ENCODE assay signal across 10 cellular contexts in genomic region chr2:183093857-183094657, GRCh38. TPM values are rescaled to one million over a fixed set of nuclear protein-coding genes. Genes with fewer than 3 reads are reported as not detected.
DNase-seq lines count a peak whose midpoint lies in the region; ATAC-seq, FAIRE-seq and TF ChIP-seq lines count a peak whose summit lies in the region.
"Had no signal": no experiment of that assay in that cellular context is flagged by ENCODE, and none has a peak within 500 bp of the region (broad histone marks: within the 10 kb centered on the region; RNA-seq: fewer than 3 reads in every experiment).

No MANE protein-coding gene starts in this region.

- no peaks in the 10 kb centered on the region for H3K4me1 ChIP-seq in smooth muscle cell (ENCODE audit: low read depth)

- no peaks in the 10 kb centered on the region for H3K79me2 ChIP-seq in smooth muscle cell (ENCODE audit: low read depth)

- no peaks in the 10 kb centered on the region for H3F3A ChIP-seq in smooth muscle cell (ENCODE audit: low read depth)

- no peaks in the 10 kb centered on the region for H3K27me3 ChIP-seq in smooth muscle cell (ENCODE audit: low read depth)

- DNase-seq in SW480 (ENCODE audit: low spot score) (peak; percentile 7), NCI-H1105 (lab: John Stamatoyannopoulos, UW) (no peak), putamen (ENCODE audit: low spot score) (no peak), ecto neural progenitor cell (ENCODE audit: low spot score) (no peak), smooth muscle cell (lab: John Stamatoyannopoulos, UW; ENCODE audit: unreplicated experiment) (no peak)
- DNase-seq: activated T-cell treated with anti-CD3 and anti-CD28 coated beads, Interleukin-2, amount 50 U/mL, for 1 hour; NCI-H2107 had no signal

- no peak overlapping the region for H3K4me2 ChIP-seq in smooth muscle cell

- ATAC-seq in GM19025 (IDR thresholded peaks at IDR 0.05; ENCODE audit: low read depth, unreplicated experiment) = peak; percentile 74
- ATAC-seq in HG02943 (IDR thresholded peaks at IDR 0.05; ENCODE audit: low read depth, unreplicated experiment) = peak; percentile 90

- H2AFZ ChIP-seq in smooth muscle cell (ENCODE audit: low read depth) = no peak overlapping the region

- H3K9ac ChIP-seq in smooth muscle cell (ENCODE audit: low read depth) = no peak overlapping the region

- TF ChIP-seq CTCF in smooth muscle cell (IDR thresholded peaks at IDR 0.05; ENCODE audit: borderline replicate concordance, insufficient read depth, poor library complexity, severe bottlenecking) = no peak

- WGBS in smooth muscle cell (ENCODE audit: low lambda C conversion rate) = 46% methylated on average over 2 of the region's 2 CpGs

- FAIRE-seq in A204.1 (lab: Jason Lieb, UNC) = peak; percentile 30

- no peak overlapping the region for H3K27ac ChIP-seq in smooth muscle cell (ENCODE audit: low read depth)

- no peaks in the 10 kb centered on the region for H3K9me3 ChIP-seq in smooth muscle cell (replicated peaks; ENCODE audit: low read depth)

- H3K4me3 ChIP-seq in smooth muscle cell = no peak overlapping the region

- H4K20me1 ChIP-seq in smooth muscle cell (ENCODE audit: low read depth) = no peaks in the 10 kb centered on the region

- no peaks in the 10 kb centered on the region for H3K36me3 ChIP-seq in smooth muscle cell (ENCODE audit: low read depth)

RNA-seq across cellular contexts. Expression of gene DUSP19, which starts 15.5 kb away (rescaled TPM):
- total RNA-seq in smooth muscle cell = 1.2 and 1.3 TPM in 2 replicates
- 0.47 and 0.70 TPM in 2 replicates for polyA plus RNA-seq in smooth muscle cell

RNA-seq across cellular contexts. Expression of gene NUP35, which starts 30.2 kb away (rescaled TPM):
- total RNA-seq in smooth muscle cell = 14.1 and 17.0 TPM in 2 replicates
- 3.5 and 6.6 TPM in 2 replicates for polyA plus RNA-seq in smooth muscle cell

RNA-seq across cellular contexts. Expression of gene NCKAP1, which starts 55.8 kb away (rescaled TPM):
- 209 and 210 TPM in 2 replicates for total RNA-seq in smooth muscle cell
- 54.2 and 60.4 TPM in 2 replicates for polyA plus RNA-seq in smooth muscle cell
